ENCODE assay signal across 1 cellular context in the genomic region with DNA sequence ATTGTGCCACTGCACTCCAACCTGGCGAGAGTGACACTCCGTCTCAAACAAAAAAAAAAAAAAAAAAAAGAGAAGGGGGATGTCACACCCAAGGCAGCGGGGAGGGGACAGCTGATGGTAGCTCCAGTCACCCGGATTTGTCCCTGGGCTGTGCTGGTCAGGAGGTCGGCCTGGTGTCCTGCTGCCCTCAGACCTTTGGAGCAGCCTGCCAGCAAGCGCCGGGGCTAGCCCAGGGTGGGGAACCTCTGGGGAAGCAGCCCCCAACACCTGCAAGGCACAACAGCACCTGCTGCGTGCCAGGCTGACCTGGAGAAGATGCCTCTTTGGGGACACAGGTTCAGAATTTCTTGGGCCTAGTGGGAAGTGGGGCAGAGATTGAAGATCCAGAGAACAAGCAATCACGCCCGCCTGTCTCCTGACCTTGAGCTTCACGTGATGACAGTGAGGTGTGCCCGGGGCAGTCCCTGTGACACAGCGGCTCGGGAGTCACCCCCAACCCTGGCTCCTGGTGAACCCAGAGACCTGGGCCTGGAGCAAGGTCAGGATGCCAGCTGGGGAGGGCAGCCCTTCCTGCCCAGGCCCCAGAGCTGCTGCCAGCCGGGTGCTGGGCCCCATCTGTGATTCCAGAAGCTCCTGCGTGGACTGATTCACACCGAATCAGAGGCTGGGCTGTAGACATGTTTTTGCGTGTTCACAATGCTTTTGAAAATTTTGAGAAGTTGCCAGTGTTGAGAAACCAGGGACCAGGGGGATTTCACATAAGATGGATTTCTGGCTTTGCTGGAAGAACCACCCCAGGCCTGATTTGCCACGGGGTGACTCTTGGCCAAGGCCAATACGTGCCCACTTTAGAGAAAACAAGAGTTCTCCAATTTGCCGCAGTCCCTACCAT.
TF ChIP-seq lines count a peak whose summit lies in the region.

No MANE protein-coding gene starts in this region.

TF ChIP-seq in K562, 482 proteins besides CTCF, POLR2A, EP300 and RAD21 (continued from another document):
- TF ChIP-seq, protein P1, sequence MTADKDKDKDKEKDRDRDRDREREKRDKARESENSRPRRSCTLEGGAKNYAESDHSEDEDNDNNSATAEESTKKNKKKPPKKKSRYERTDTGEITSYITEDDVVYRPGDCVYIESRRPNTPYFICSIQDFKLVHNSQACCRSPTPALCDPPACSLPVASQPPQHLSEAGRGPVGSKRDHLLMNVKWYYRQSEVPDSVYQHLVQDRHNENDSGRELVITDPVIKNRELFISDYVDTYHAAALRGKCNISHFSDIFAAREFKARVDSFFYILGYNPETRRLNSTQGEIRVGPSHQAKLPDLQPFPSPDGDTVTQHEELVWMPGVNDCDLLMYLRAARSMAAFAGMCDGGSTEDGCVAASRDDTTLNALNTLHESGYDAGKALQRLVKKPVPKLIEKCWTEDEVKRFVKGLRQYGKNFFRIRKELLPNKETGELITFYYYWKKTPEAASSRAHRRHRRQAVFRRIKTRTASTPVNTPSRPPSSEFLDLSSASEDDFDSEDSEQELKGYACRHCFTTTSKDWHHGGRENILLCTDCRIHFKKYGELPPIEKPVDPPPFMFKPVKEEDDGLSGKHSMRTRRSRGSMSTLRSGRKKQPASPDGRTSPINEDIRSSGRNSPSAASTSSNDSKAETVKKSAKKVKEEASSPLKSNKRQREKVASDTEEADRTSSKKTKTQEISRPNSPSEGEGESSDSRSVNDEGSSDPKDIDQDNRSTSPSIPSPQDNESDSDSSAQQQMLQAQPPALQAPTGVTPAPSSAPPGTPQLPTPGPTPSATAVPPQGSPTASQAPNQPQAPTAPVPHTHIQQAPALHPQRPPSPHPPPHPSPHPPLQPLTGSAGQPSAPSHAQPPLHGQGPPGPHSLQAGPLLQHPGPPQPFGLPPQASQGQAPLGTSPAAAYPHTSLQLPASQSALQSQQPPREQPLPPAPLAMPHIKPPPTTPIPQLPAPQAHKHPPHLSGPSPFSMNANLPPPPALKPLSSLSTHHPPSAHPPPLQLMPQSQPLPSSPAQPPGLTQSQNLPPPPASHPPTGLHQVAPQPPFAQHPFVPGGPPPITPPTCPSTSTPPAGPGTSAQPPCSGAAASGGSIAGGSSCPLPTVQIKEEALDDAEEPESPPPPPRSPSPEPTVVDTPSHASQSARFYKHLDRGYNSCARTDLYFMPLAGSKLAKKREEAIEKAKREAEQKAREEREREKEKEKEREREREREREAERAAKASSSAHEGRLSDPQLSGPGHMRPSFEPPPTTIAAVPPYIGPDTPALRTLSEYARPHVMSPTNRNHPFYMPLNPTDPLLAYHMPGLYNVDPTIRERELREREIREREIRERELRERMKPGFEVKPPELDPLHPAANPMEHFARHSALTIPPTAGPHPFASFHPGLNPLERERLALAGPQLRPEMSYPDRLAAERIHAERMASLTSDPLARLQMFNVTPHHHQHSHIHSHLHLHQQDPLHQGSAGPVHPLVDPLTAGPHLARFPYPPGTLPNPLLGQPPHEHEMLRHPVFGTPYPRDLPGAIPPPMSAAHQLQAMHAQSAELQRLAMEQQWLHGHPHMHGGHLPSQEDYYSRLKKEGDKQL (CRISPR knock-in tag; IDR thresholded peaks at IDR 0.05; ENCODE audit: borderline replicate concordance) = no peak
- no peak for TF ChIP-seq ZNF121 (CRISPR knock-in tag; conservative IDR thresholded peaks at IDR 0.05)
